Comparison of ENCODE assay signal across 8 cellular contexts in the genomic region with DNA sequence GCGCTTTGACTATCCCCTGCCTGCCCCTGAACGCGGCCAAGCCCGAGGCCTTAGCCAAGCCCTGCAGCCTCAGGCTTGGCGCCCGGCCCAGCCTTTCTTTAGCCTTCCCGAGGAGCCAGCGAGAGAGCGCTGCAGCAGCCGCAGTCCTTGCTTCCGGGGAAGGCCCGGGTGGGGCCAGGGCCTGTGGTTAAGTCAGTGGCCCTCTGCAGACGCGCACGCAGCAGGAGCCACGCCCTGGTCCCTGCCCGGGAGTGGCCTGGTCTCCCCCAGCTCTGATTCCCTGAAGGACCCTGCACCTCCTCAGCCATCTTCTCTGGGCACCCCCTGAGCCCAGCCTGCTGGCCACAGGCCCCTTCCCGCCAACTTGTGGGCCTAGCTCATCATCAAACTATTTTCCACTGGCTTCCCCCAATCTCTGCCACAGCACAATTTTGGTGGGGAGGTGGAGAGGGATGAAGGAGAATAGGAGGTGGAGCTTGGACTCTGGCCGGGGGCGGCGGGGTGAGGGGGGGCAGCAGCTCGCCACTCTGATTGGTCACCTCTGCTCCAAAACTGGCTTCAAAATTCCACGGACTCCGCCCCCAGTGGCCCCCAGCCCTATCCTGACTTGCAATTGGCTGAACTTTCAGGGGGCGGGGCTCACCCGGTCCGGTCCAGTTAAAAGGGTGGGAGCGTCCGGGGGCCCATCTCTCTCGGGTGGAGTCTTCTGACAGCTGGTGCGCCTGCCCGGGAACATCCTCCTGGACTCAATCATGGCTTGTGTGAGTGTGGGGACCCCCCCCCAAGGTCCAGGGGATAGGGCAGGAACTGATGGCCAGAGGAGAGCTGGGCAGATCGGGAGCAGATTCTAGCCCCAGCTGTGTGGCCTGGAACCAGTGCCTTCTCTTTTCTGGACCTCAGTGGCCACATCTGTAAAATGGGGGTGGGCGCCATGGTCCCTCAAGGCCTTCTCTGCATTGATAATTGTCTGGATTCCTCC. TPM values are rescaled to one million over a fixed set of nuclear protein-coding genes. Genes with fewer than 3 reads are reported as not detected.
A peak's percentile ranks its signal among the peaks of the same experiment; 100 is the strongest.
DNase-seq lines count a peak whose midpoint lies in the region; ATAC-seq, FAIRE-seq and TF ChIP-seq lines count a peak whose summit lies in the region.

A gene (plus strand): TSS at position 686 of the 979 bp plus-strand sequence. CDS start 67 bp downstream, at position 753.

- CTCF ChIA-PET in CD8-positive, alpha-beta memory T cell (lab: Charles Lee): interaction anchor here (0.6 to 16.7 kb wide), 10 partner anchors 8 to 67 kb away, joined by 3 to 375 read pairs (median 7); a partner anchor contains a TSS

- FAIRE-seq in astrocyte (lab: Jason Lieb, UNC): no peak

- H3K4me1 Mint-ChIP-seq in CD8-positive, alpha-beta memory T cell: peaks cover 37 to 70% (median 41%) of the 10 kb centered on the region in 3 donors
- H3K4me1 Mint-ChIP-seq in astrocyte (ENCODE audit: low read depth, unreplicated experiment): peaks cover 10% of the 10 kb centered on the region

- H3K27ac Mint-ChIP-seq in CD8-positive, alpha-beta memory T cell: peak within 1 kb of the TSS; percentile 93 to 100 (median 99)
- peak within 1 kb of the TSS; percentile 79 for H3K27ac Mint-ChIP-seq in astrocyte (ENCODE audit: unreplicated experiment)

- H3K27me3 Mint-ChIP-seq in CD8-positive, alpha-beta memory T cell: no peaks in the 10 kb centered on the region
- no peaks in the 10 kb centered on the region for H3K27me3 Mint-ChIP-seq in astrocyte (ENCODE audit: low read depth, unreplicated experiment)

- peak within 1 kb of the TSS; percentile 90 for H3K9ac ChIP-seq in astrocyte (ENCODE audit: low read length)

- peak within 1 kb of the TSS; percentile 68 for H3K4me3 ChIP-seq in CD8-positive, alpha-beta memory T cell (ENCODE audit: low read length)
- H3K4me3 ChIP-seq in astrocyte (ENCODE audit: insufficient read depth, low read depth, low read length) (peak within 1 kb of the TSS; percentile 97), prostate gland (peak within 1 kb of the TSS; percentile 38 to 49)

- H4K20me1 ChIP-seq in astrocyte (ENCODE audit: insufficient read depth, low read length): peaks cover 42% of the 10 kb centered on the region

- WGBS in prostate gland: 2% methylated on average over 33 of the region's 34 CpGs

- DNase-seq in CD8-positive, alpha-beta memory T cell: peak; percentile 51 to 78 (median 59)
- DNase-seq in KG1 (lab: John Stamatoyannopoulos, UW) (peak; percentile 67), T follicular helper cell (ENCODE audit: low read depth) (peak; percentile 16), astrocyte (ENCODE audit: low read depth) (peak; percentile 96), left ventricle myocardium superior (peak; percentile 99), prostate gland (ENCODE audit: low spot score) (peak; percentile 91)

- intact Hi-C loops in left ventricle myocardium superior (cut with micrococcal nuclease) (no loop called here), prostate gland (cut with DNase I) (loop anchor here (5.0 kb wide), 1 partner anchor 33 kb away; no protein-coding TSS in a partner anchor)

- peaks cover 44% of the 10 kb centered on the region for H3K4me1 ChIP-seq in CD8-positive, alpha-beta memory T cell (ENCODE audit: insufficient read depth, low read length)
- peaks cover 19% of the 10 kb centered on the region for H3K4me1 ChIP-seq in astrocyte (ENCODE audit: insufficient read depth, low read length)
- peaks cover 16% of the 10 kb centered on the region for H3K4me1 ChIP-seq in prostate gland (replicated peaks)

- H3K36me3 Mint-ChIP-seq in CD8-positive, alpha-beta memory T cell: peaks cover 0 to 16% (median 4%) of the 10 kb centered on the region in 3 donors
- no peaks in the 10 kb centered on the region for H3K36me3 Mint-ChIP-seq in astrocyte (ENCODE audit: low read depth, unreplicated experiment)

- peak within 1 kb of the TSS; percentile 85 to 97 (median 89) for H3K4me3 Mint-ChIP-seq in CD8-positive, alpha-beta memory T cell
- H3K4me3 Mint-ChIP-seq in astrocyte (ENCODE audit: unreplicated experiment): peak within 1 kb of the TSS; percentile 85

- peak; percentile 39 for ATAC-seq in GM19455 (IDR thresholded peaks at IDR 0.05; ENCODE audit: unreplicated experiment)
- peak; percentile 89 for ATAC-seq in left ventricle myocardium superior
- no peak for ATAC-seq in HG02870 (IDR thresholded peaks at IDR 0.05; ENCODE audit: unreplicated experiment)

- no peaks in the 10 kb centered on the region for H3K9me3 ChIP-seq in CD8-positive, alpha-beta memory T cell (ENCODE audit: low read length)
- H3K9me3 ChIP-seq in astrocyte (ENCODE audit: insufficient read depth, low read depth, low read length) (no peaks in the 10 kb centered on the region), prostate gland (no peaks in the 10 kb centered on the region)

- peak within 1 kb of the TSS; percentile 93 for H3K4me2 ChIP-seq in astrocyte (ENCODE audit: low read length)

- peak within 1 kb of the TSS; percentile 83 for H3K27ac ChIP-seq in CD8-positive, alpha-beta memory T cell (ENCODE audit: low read depth, low read length)
- H3K27ac ChIP-seq in astrocyte (ENCODE audit: low read depth, low read length) (peak within 1 kb of the TSS; percentile 79), prostate gland (peak within 1 kb of the TSS; percentile 85 to 91)

- H3K9me3 Mint-ChIP-seq in CD8-positive, alpha-beta memory T cell: no peaks in the 10 kb centered on the region
- H3K9me3 Mint-ChIP-seq in astrocyte (ENCODE audit: unreplicated experiment): no peaks in the 10 kb centered on the region

- H3K79me2 ChIP-seq in astrocyte (ENCODE audit: insufficient read depth, low read length): peaks cover 28% of the 10 kb centered on the region

- POLR2A ChIA-PET in CD8-positive, alpha-beta memory T cell (lab: Charles Lee): interaction anchor here (0.7 to 4.7 kb wide), 7 partner anchors 14 to 194 kb away, joined by 3 to 59 read pairs (median 6); a partner anchor contains a TSS

- H3K36me3 ChIP-seq in CD8-positive, alpha-beta memory T cell (ENCODE audit: insufficient read depth, low read length): no peaks in the 10 kb centered on the region
- H3K36me3 ChIP-seq in astrocyte (ENCODE audit: insufficient read depth, low read length) (peaks cover 17% of the 10 kb centered on the region), prostate gland (no peaks in the 10 kb centered on the region)

- TF ChIP-seq CTCF in astrocyte (IDR thresholded peaks at IDR 0.05; ENCODE audit: insufficient read depth, low read depth, low read length) (no peak), prostate gland (IDR thresholded peaks at IDR 0.05) (peak in 3 of 4 experiments; percentile 18 to 30 (median 29))

- H3K27me3 ChIP-seq in CD8-positive, alpha-beta memory T cell (ENCODE audit: insufficient read depth, low read length, poor library complexity, severe bottlenecking): no peaks in the 10 kb centered on the region
- H3K27me3 ChIP-seq in astrocyte (ENCODE audit: insufficient read depth, low read length) (no peaks in the 10 kb centered on the region), prostate gland (replicated peaks; ENCODE audit: insufficient read depth) (no peaks in the 10 kb centered on the region)

- H2AFZ ChIP-seq in astrocyte (ENCODE audit: low read depth, low read length): peak within 1 kb of the TSS; percentile 30

- TF ChIP-seq POLR2A in prostate gland (IDR thresholded peaks at IDR 0.05): peak; percentile 44

RNA-seq across cellular contexts. Expression of the gene that starts here (rescaled TPM):
- total RNA-seq in CD8-positive, alpha-beta memory T cell: 100 to 1,000 TPM; 204 to 223 TPM
- 182 TPM for polyA plus RNA-seq in CD8-positive, alpha-beta memory T cell
- 240 and 260 TPM in 2 replicates for total RNA-seq in astrocyte
- 1,086 TPM for total RNA-seq in left ventricle myocardium superior
- 1,000 to 10,000 TPM in 1 of 2 donors, 100 to 1,000 TPM in 1; 365 to 1,063 TPM for total RNA-seq in prostate gland

Comparison
In these comparisons a context has a peak if more than half of its experiments do, and no peak if none do; other contexts are left out.
1. DNase-seq: peak in every context shown above with its lines; median percentile 99 in left ventricle myocardium superior; 96 in astrocyte; 91 in prostate gland; 67 in KG1; 59 in CD8-positive, alpha-beta memory T cell; 16 in T follicular helper cell.
2. H3K4me3 ChIP-seq: peak in every context shown above with its lines; median percentile 97 in astrocyte; 68 in CD8-positive, alpha-beta memory T cell; 44 in prostate gland.